Comparison of ENCODE assay signal across 8 cellular contexts in genomic region chr17:81033535-81034167, GRCh38. TPM values are rescaled to one million over a fixed set of nuclear protein-coding genes. Genes with fewer than 3 reads are reported as not detected.
DNase-seq lines count a peak whose midpoint lies in the region; ATAC-seq and TF ChIP-seq lines count a peak whose summit lies in the region.

No MANE protein-coding gene starts in this region.

- ATAC-seq in T-helper 17 cell (no peak), gastrocnemius medialis (no peak), HG02623 (IDR thresholded peaks at IDR 0.05; ENCODE audit: unreplicated experiment) (no peak), HG02885 (IDR thresholded peaks at IDR 0.05; ENCODE audit: poor library complexity, unreplicated experiment) (no peak)

- no peak for TF ChIP-seq CTCF in H9 (conservative IDR thresholded peaks at IDR 0.05)
- TF ChIP-seq CTCF in glutamatergic neuron (IDR thresholded peaks at IDR 0.05; ENCODE audit: partially characterized antibody, unreplicated experiment), result no peak
- no peak for TF ChIP-seq CTCF in gastrocnemius medialis (IDR thresholded peaks at IDR 0.05 in 4 of 5, conservative IDR thresholded peaks at IDR 0.05 in 1 of 5)

- H3K14ac ChIP-seq in H9 (ENCODE audit: insufficient read depth, low read length), result no peak overlapping the region

- H3K36me3 Mint-ChIP-seq in H9 (ENCODE audit: insufficient read depth in 1 of 3, low read depth in 3 of 3) (peaks cover 0 to 21% (median 11%) of the 10 kb centered on the region in 3 experiments; a peak in 5 of 7 replicates), T-helper 17 cell (ENCODE audit: low read depth) (no peaks in the 10 kb centered on the region), glutamatergic neuron (ENCODE audit: unreplicated experiment) (no peaks in the 10 kb centered on the region)

- H2BK5ac ChIP-seq in H9 (ENCODE audit: insufficient read length, low read length), result no peak overlapping the region

- H3K27ac Mint-ChIP-seq in H9 (no peak overlapping the region), T-helper 17 cell (no peak overlapping the region), glutamatergic neuron (ENCODE audit: unreplicated experiment) (peak overlapping the region; percentile 86)

- H3K27ac ChIP-seq in H9 (ENCODE audit: insufficient read length, low read depth, low read length) (no peak overlapping the region), gastrocnemius medialis (no peak overlapping the region)

- no peak overlapping the region for H3K4ac ChIP-seq in H9 (ENCODE audit: low read depth, low read length)

- in situ Hi-C loops in gastrocnemius medialis (cut with MboI; ENCODE audit: low sequenced_read_pairs in 4 of 4), result no loop called here

- H3K9me3 Mint-ChIP-seq in H9, result no peaks in the 10 kb centered on the region; a peak in 1 of 5 replicates
- peaks cover 20% of the 10 kb centered on the region for H3K9me3 Mint-ChIP-seq in glutamatergic neuron (ENCODE audit: unreplicated experiment)

- no peak overlapping the region for H3K23ac ChIP-seq in H9 (ENCODE audit: insufficient read length, low read depth, low read length)

- DNase-seq in H9, result no peak
- DNase-seq in T-helper 17 cell, result no peak
- no peak for DNase-seq in glutamatergic neuron
- no peak for DNase-seq in gastrocnemius medialis
- DNase-seq in NCI-H2171 (lab: John Stamatoyannopoulos, UW), result no peak
- DNase-seq in NCI-H748 treated with DMSO at 0.1 percent for 48 hours (lab: John Stamatoyannopoulos, UW), result no peak

- no peak overlapping the region for H3K56ac ChIP-seq in H9 (ENCODE audit: insufficient read length, low read depth, low read length)

- H3K27me3 Mint-ChIP-seq in H9 (ENCODE audit: low read depth) (peaks cover 27% of the 10 kb centered on the region), T-helper 17 cell (peaks cover 36% of the 10 kb centered on the region), glutamatergic neuron (ENCODE audit: unreplicated experiment) (peaks cover 24% of the 10 kb centered on the region)

- H3K9ac ChIP-seq in H9 (ENCODE audit: extremely low read depth, insufficient read length, low read length), result no peak overlapping the region

- peaks cover 30 to 38% of the 10 kb centered on the region in 2 experiments for H3K4me1 Mint-ChIP-seq in H9
- H3K4me1 Mint-ChIP-seq in T-helper 17 cell, result peaks cover 12% of the 10 kb centered on the region
- peaks cover 43% of the 10 kb centered on the region for H3K4me1 Mint-ChIP-seq in glutamatergic neuron (ENCODE audit: low read depth, unreplicated experiment)

- H3K4me2 ChIP-seq in H9 (ENCODE audit: insufficient read depth, insufficient read length, low read length), result peak overlapping the region; percentile 41

- H4K8ac ChIP-seq in H9 (replicated peaks; ENCODE audit: insufficient read length, low read depth, low read length), result no peak overlapping the region

- H2AK5ac ChIP-seq in H9 (ENCODE audit: insufficient read length, low read length), result no peak overlapping the region

- no peak for TF ChIP-seq POLR2A in gastrocnemius medialis (IDR thresholded peaks at IDR 0.05)

- H3K79me1 ChIP-seq in H9 (ENCODE audit: insufficient read depth, low read depth, low read length, poor library complexity, severe bottlenecking), result no peaks in the 10 kb centered on the region

- H4K20me1 ChIP-seq in H9 (ENCODE audit: control insufficient read depth, insufficient read depth, insufficient read length), result no peaks in the 10 kb centered on the region

- H4K91ac ChIP-seq in H9 (ENCODE audit: insufficient read length, low read depth, low read length), result no peak overlapping the region

- H2BK120ac ChIP-seq in H9 (ENCODE audit: low read depth, low read length, poor library complexity, severe bottlenecking), result no peak overlapping the region

- H2BK12ac ChIP-seq in H9 (ENCODE audit: insufficient read length, low read depth, low read length), result no peak overlapping the region

- H3K9me3 ChIP-seq in H9 (ENCODE audit: control insufficient read depth, low read depth, low read length), result no peaks in the 10 kb centered on the region
- H3K9me3 ChIP-seq in T-helper 17 cell (ENCODE audit: control insufficient read depth, low read length, poor library complexity, severe bottlenecking), result no peaks in the 10 kb centered on the region
- no peaks in the 10 kb centered on the region for H3K9me3 ChIP-seq in gastrocnemius medialis

- H3K23me2 ChIP-seq in H9 (ENCODE audit: insufficient read length, low read depth, low read length, poor library complexity, severe bottlenecking), result peaks cover 9% of the 10 kb centered on the region

- H2BK20ac ChIP-seq in H9 (ENCODE audit: low read depth, low read length, poor library complexity, severe bottlenecking), result no peak overlapping the region

- H3K4me1 ChIP-seq in H9 (ENCODE audit: insufficient read depth, low read length) (peaks cover 4% of the 10 kb centered on the region; the same call in 1 of the 2 replicates), gastrocnemius medialis (peaks cover 14 to 22% of the 10 kb centered on the region in 2 donors)

- H3K4me3 Mint-ChIP-seq in H9, result peak overlapping the region; percentile 79 to 92
- H3K4me3 Mint-ChIP-seq in T-helper 17 cell, result peak overlapping the region; percentile 89
- peak overlapping the region; percentile 90 for H3K4me3 Mint-ChIP-seq in glutamatergic neuron (ENCODE audit: unreplicated experiment)

- H3K18ac ChIP-seq in H9 (ENCODE audit: insufficient read length, low read depth, low read length), result no peak overlapping the region

- no peaks in the 10 kb centered on the region for H3K36me3 ChIP-seq in gastrocnemius medialis

- H3K27me3 ChIP-seq in H9 (ENCODE audit: insufficient read depth, low read length) (peaks cover 2% of the 10 kb centered on the region; the same call in 1 of the 2 replicates), gastrocnemius medialis (peaks cover 5 to 10% (median 9%) of the 10 kb centered on the region in 3 donors)

- no peak overlapping the region for H4K5ac ChIP-seq in H9 (ENCODE audit: insufficient read length, low read depth, low read length)

- H3T11ph ChIP-seq in H9 (ENCODE audit: low read length), result no peak overlapping the region

- peak overlapping the region; percentile 50 to 55 (median 54) for H3K4me3 ChIP-seq in gastrocnemius medialis

- intact Hi-C loops in gastrocnemius medialis (cut with DNase I; ENCODE audit: low total_unique reads), result loop anchor here (10.0 kb wide), 1 partner anchor 191 kb away; the partner anchor contains the start of gene CEP131

- no peak overlapping the region for H2AFZ ChIP-seq in H9 (ENCODE audit: low read length)

- no peak overlapping the region for H2BK15ac ChIP-seq in H9 (ENCODE audit: low read depth, low read length)

- no peaks in the 10 kb centered on the region for H3K79me2 ChIP-seq in H9 (ENCODE audit: insufficient read depth, low read length)

- no CpG with 5 or more reads among the region's 22 CpGs for WGBS in H9 (ENCODE audit: extremely low coverage, insufficient read length, low lambda C conversion rate)

RNA-seq across cellular contexts. Expression of gene BAIAP2, which starts 1.3 kb away (rescaled TPM):
- total RNA-seq in H9 (2021) (26.7 and 27.8 TPM in 2 replicates), T-helper 17 cell (10 to 100 TPM; 11.0 to 13.9 TPM), glutamatergic neuron (ENCODE audit: unreplicated experiment) (252 TPM), gastrocnemius medialis (10 to 100 TPM in 3 of 4 donors, 1 to 10 TPM in 1; 7.3 to 36.1 (median 15.4) TPM)

RNA-seq across cellular contexts. Expression of gene CHMP6, which starts 42.0 kb away (rescaled TPM):
- 23.4 and 25.0 TPM in 2 replicates for total RNA-seq in H9 (2021)
- total RNA-seq in T-helper 17 cell, result 10 to 100 TPM; 21.0 to 25.6 TPM
- 24.3 TPM for total RNA-seq in glutamatergic neuron (ENCODE audit: unreplicated experiment)
- total RNA-seq in gastrocnemius medialis, result 10 to 100 TPM; 29.8 to 33.3 (median 33.0) TPM
